Comparison of ENCODE assay signal across 1 cellular context in the genomic region with DNA sequence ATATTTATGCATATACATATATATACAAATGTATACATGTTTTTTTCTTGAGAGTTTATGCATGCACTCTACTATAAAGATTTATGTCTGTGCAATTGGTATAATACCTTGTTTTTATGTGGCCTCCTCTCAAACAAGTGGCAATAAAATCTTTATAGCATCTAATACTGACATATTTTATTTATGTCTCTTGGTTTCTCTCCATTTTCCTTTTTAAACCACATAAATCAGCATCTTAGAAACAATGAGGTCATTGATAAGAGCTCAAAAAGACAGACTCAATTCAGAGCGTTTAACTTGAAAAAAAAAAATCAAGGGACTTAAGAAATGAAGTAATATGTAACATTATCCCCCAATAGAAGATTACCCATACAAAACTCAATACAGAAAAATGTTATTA.
TF ChIP-seq lines count a peak whose summit lies in the region.

No MANE protein-coding gene starts in this region.

TF ChIP-seq in HEK293, 187 proteins besides CTCF, POLR2A, EP300 and RAD21 (continued from another document):
- TF ChIP-seq, protein P1, sequence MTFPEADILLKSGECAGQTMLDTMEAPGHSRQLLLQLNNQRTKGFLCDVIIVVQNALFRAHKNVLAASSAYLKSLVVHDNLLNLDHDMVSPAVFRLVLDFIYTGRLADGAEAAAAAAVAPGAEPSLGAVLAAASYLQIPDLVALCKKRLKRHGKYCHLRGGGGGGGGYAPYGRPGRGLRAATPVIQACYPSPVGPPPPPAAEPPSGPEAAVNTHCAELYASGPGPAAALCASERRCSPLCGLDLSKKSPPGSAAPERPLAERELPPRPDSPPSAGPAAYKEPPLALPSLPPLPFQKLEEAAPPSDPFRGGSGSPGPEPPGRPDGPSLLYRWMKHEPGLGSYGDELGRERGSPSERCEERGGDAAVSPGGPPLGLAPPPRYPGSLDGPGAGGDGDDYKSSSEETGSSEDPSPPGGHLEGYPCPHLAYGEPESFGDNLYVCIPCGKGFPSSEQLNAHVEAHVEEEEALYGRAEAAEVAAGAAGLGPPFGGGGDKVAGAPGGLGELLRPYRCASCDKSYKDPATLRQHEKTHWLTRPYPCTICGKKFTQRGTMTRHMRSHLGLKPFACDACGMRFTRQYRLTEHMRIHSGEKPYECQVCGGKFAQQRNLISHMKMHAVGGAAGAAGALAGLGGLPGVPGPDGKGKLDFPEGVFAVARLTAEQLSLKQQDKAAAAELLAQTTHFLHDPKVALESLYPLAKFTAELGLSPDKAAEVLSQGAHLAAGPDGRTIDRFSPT (tag by site-specific recombination; IDR thresholded peaks at IDR 0.05): peak; percentile 80
- TF ChIP-seq ZNF239 (tag by site-specific recombination; IDR thresholded peaks at IDR 0.05) (no peak), ZNF223 (tag by site-specific recombination; IDR thresholded peaks at IDR 0.05) (no peak), BCL11A (tag by site-specific recombination; IDR thresholded peaks at IDR 0.05; ENCODE audit: low read depth) (0 out of 2 replicates have a peak, but pooled peaks have one; percentile 19), SCRT1 (tag by site-specific recombination; IDR thresholded peaks at IDR 0.05; ENCODE audit: borderline replicate concordance) (no peak)
- TF ChIP-seq, protein P2, sequence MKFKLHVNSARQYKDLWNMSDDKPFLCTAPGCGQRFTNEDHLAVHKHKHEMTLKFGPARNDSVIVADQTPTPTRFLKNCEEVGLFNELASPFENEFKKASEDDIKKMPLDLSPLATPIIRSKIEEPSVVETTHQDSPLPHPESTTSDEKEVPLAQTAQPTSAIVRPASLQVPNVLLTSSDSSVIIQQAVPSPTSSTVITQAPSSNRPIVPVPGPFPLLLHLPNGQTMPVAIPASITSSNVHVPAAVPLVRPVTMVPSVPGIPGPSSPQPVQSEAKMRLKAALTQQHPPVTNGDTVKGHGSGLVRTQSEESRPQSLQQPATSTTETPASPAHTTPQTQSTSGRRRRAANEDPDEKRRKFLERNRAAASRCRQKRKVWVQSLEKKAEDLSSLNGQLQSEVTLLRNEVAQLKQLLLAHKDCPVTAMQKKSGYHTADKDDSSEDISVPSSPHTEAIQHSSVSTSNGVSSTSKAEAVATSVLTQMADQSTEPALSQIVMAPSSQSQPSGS (tag by site-specific recombination; IDR thresholded peaks at IDR 0.05; ENCODE audit: low read depth): peak; percentile 87
